Comparison of ENCODE assay signal across 16 cellular contexts in the genomic region with DNA sequence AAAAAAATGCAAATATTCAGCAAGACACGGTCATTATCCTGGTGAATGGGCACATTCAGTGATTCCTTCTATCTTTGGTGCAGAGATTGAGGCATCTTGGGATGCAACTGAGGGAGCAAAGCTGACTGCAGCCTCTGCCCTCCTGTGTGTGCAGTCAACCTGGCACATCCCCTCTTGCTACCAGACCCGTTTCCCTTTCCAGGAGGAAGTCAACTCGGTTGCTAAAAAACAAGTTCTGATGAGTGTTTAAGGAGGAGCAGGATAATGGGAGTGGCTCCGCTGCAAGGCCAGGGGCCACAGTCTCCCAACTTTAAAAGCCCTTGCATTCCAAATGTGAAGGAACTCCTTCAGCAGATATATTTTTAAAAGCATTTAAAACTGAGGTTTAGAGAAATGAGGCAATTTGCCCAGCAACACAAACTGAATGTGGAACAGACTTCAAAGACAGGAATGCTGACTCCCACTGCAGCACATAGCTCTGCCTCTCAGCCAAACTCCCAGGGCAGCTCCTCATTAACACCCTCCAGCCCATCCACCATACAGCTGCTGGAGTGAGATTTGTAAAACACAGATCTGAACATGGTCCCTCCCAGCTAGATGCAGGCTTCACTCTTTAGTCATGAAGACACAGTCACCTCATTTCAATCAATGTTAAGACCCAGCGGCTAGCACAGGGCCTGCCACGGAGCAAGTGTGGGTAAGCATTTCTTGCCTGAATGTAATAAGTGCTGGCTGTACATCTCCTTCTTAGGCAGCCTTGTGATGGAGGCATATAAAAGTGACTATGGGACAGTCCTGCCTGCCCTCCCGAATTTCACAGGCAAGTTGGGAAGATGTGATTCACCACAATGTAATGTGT. TPM values are rescaled to one million over a fixed set of nuclear protein-coding genes. Genes with fewer than 3 reads are reported as not detected.
DNase-seq lines count a peak whose midpoint lies in the region; TF ChIP-seq lines count a peak whose summit lies in the region.
"Had no signal": no experiment of that assay in that cellular context is flagged by ENCODE, and none has a peak within 500 bp of the region (broad histone marks: within the 10 kb centered on the region; RNA-seq: fewer than 3 reads in every experiment).

No MANE protein-coding gene starts in this region.

- peak overlapping the region; percentile 12 for H3K9ac ChIP-seq in mesenchymal stem cell (ENCODE audit: low read length)
- H3K9ac ChIP-seq: neural progenitor cell had no signal

- H3K23ac ChIP-seq in mesenchymal stem cell (ENCODE audit: low read length in 2 of 2) = no peak overlapping the region

- peak overlapping the region; percentile 52 for H2BK15ac ChIP-seq in mesenchymal stem cell (ENCODE audit: low read depth, poor library complexity, severe bottlenecking)

- peak overlapping the region; percentile 50 for H4K91ac ChIP-seq in mesenchymal stem cell (ENCODE audit: low read length)

- in situ Hi-C loops in transverse colon (cut with MboI; ENCODE audit: low pct_ligation_motif_present in 1 of 4, low pct_unique_long_range_greater_than_20kb in 1 of 4, low sequenced_read_pairs in 3 of 4) (no loop called here), GM13976 (cut with MboI; ENCODE audit: low sequenced_read_pairs, unreplicated experiment) (no loop called here)

- DNase-seq in right atrium auricular region (ENCODE audit: low spot score) (no peak), left ventricle myocardium inferior (no peak), epithelial cell of prostate (ENCODE audit: low read depth, low spot score) (no peak), mesenchymal stem cell (peak; percentile 24), vagina (ENCODE audit: extremely low spot score in 2 of 2) (no peak), tibial artery (no peak), transverse colon (no peak), GM13976 (ENCODE audit: low spot score) (no peak)
- DNase-seq: activated naive CD4-positive, alpha-beta T cell treated with anti-CD3 and anti-CD28 coated beads, Interleukin-2, amount 50 U/mL, for 16 hours; colonic mucosa; DMS79; NCI-H187; spleen had no signal

- peak overlapping the region; percentile 1 to 91 for H3K18ac ChIP-seq in mesenchymal stem cell (ENCODE audit: low read depth in 1 of 2, low read length in 2 of 2)

- no peak for TF ChIP-seq EP300 in transverse colon (IDR thresholded peaks at IDR 0.05; ENCODE audit: low read depth)

- H2BK12ac ChIP-seq in mesenchymal stem cell (ENCODE audit: low read length in 2 of 2) = peak overlapping the region in 1 of 2 experiments; percentile 23

- no peak for TF ChIP-seq CTCF in right atrium auricular region (IDR thresholded peaks at IDR 0.05)
- TF ChIP-seq CTCF in left ventricle myocardium inferior (IDR thresholded peaks at IDR 0.05; ENCODE audit: borderline replicate concordance) = no peak
- TF ChIP-seq CTCF in vagina (IDR thresholded peaks at IDR 0.05) = no peak
- no peak for TF ChIP-seq CTCF in tibial artery (IDR thresholded peaks at IDR 0.05)
- no peak for TF ChIP-seq CTCF in transverse colon (IDR thresholded peaks at IDR 0.05)
- no peak for TF ChIP-seq CTCF in GM13976 (IDR thresholded peaks at IDR 0.05; ENCODE audit: borderline replicate concordance, control extremely low read depth, extremely low read depth, insufficient read depth, missing control alignments)

- H2BK120ac ChIP-seq in mesenchymal stem cell (ENCODE audit: low read depth, low read length) = no peak overlapping the region

- intact Hi-C loops in left ventricle myocardium inferior (cut with micrococcal nuclease) (no loop called here), vagina (cut with DNase I) (no loop called here), tibial artery (cut with DNase I; ENCODE audit: low total_unique reads) (no loop called here), transverse colon (cut with DNase I; ENCODE audit: low total_unique reads) (no loop called here)

- peaks cover 0 to 18% of the 10 kb centered on the region in 2 donors for H3K4me1 ChIP-seq in right atrium auricular region
- H3K4me1 ChIP-seq in left ventricle myocardium inferior = no peaks in the 10 kb centered on the region
- H3K4me1 ChIP-seq in mesenchymal stem cell (ENCODE audit: control insufficient read depth, insufficient read depth, low read depth, low read length) = peaks cover 5% of the 10 kb centered on the region
- H3K4me1 ChIP-seq in vagina = peaks cover 31% of the 10 kb centered on the region
- H3K4me1 ChIP-seq in tibial artery = peaks cover 0 to 14% (median 4%) of the 10 kb centered on the region in 4 donors
- H3K4me1 ChIP-seq in transverse colon = peaks cover 0 to 5% (median 0%) of the 10 kb centered on the region in 4 donors
- H3K4me1 ChIP-seq: colonic mucosa, spleen had no signal

- no peak overlapping the region for H3K4me2 ChIP-seq in mesenchymal stem cell (ENCODE audit: low read length, poor library complexity, severe bottlenecking)
- H3K4me2 ChIP-seq: neural progenitor cell had no signal

- no peak overlapping the region for H2BK5ac ChIP-seq in mesenchymal stem cell (ENCODE audit: low read depth, low read length, poor library complexity, severe bottlenecking)

- H2AFZ ChIP-seq in mesenchymal stem cell (ENCODE audit: low read depth, low read length) = no peak overlapping the region
- H2AFZ ChIP-seq: neural progenitor cell had no signal

- peak overlapping the region; percentile 54 for H4K8ac ChIP-seq in mesenchymal stem cell (ENCODE audit: low read length)

- H2AK5ac ChIP-seq in mesenchymal stem cell (ENCODE audit: low read length, severe bottlenecking) = peak overlapping the region; percentile 47

- 75% methylated on average over 4 of the region's 7 CpGs for WGBS in mesenchymal stem cell
- WGBS in transverse colon (ENCODE audit: low coverage in 1 of 2), 2 donors = 57 to 63% methylated on average over 1 to 7 of the region's 7 CpGs

- H3K79me1 ChIP-seq in mesenchymal stem cell (replicated peaks; ENCODE audit: low read length, poor library complexity, severe bottlenecking) = no peaks in the 10 kb centered on the region

- no peak overlapping the region for H3K14ac ChIP-seq in mesenchymal stem cell (ENCODE audit: low read length in 2 of 2)

- H3K27me3 ChIP-seq in right atrium auricular region (no peaks in the 10 kb centered on the region), left ventricle myocardium inferior (ENCODE audit: low read depth) (no peaks in the 10 kb centered on the region), mesenchymal stem cell (ENCODE audit: control insufficient read depth in 1 of 2, insufficient read depth in 1 of 2, low read length in 2 of 2) (no peaks in the 10 kb centered on the region), vagina (no peaks in the 10 kb centered on the region), tibial artery (no peaks in the 10 kb centered on the region), transverse colon (no peaks in the 10 kb centered on the region)
- H3K27me3 ChIP-seq: colonic mucosa, neural progenitor cell had no signal

- TF ChIP-seq POLR2A in vagina (IDR thresholded peaks at IDR 0.05) (no peak), transverse colon (IDR thresholded peaks at IDR 0.05) (no peak)

- H3K4me3 ChIP-seq in right atrium auricular region = no peak overlapping the region
- H3K4me3 ChIP-seq in left ventricle myocardium inferior = no peak overlapping the region
- peak overlapping the region in 1 of 2 experiments; percentile 9 for H3K4me3 ChIP-seq in mesenchymal stem cell (ENCODE audit: insufficient read depth in 1 of 2, low read depth in 1 of 2, low read length in 2 of 2)
- no peak overlapping the region for H3K4me3 ChIP-seq in vagina
- no peak overlapping the region for H3K4me3 ChIP-seq in tibial artery
- H3K4me3 ChIP-seq in transverse colon = no peak overlapping the region
- H3K4me3 ChIP-seq: colonic mucosa, GM12878, neural progenitor cell, spleen, thoracic aorta had no signal

- no peak overlapping the region for H3K4ac ChIP-seq in mesenchymal stem cell (ENCODE audit: low read depth in 1 of 2, low read length in 2 of 2)

- H3K9me3 ChIP-seq in right atrium auricular region (no peaks in the 10 kb centered on the region), left ventricle myocardium inferior (replicated peaks) (no peaks in the 10 kb centered on the region), mesenchymal stem cell (ENCODE audit: control insufficient read depth, low read length) (no peaks in the 10 kb centered on the region), vagina (no peaks in the 10 kb centered on the region), tibial artery (no peaks in the 10 kb centered on the region), transverse colon (no peaks in the 10 kb centered on the region)
- H3K9me3 ChIP-seq: colonic mucosa, spleen, thoracic aorta had no signal

- peak overlapping the region; percentile 5 to 55 for H3K27ac ChIP-seq in right atrium auricular region
- H3K27ac ChIP-seq in left ventricle myocardium inferior (replicated peaks) = no peak overlapping the region
- H3K27ac ChIP-seq in epithelial cell of prostate = peak overlapping the region; percentile 92
- peak overlapping the region; percentile 26 for H3K27ac ChIP-seq in mesenchymal stem cell (ENCODE audit: low read length, poor library complexity, severe bottlenecking)
- peak overlapping the region; percentile 20 for H3K27ac ChIP-seq in vagina
- H3K27ac ChIP-seq in tibial artery = no peak overlapping the region
- no peak overlapping the region for H3K27ac ChIP-seq in transverse colon
- H3K27ac ChIP-seq: colonic mucosa, neural progenitor cell, spleen, thoracic aorta had no signal

- H3K36me3 ChIP-seq in right atrium auricular region = no peaks in the 10 kb centered on the region
- no peaks in the 10 kb centered on the region for H3K36me3 ChIP-seq in left ventricle myocardium inferior
- H3K36me3 ChIP-seq in mesenchymal stem cell (ENCODE audit: control insufficient read depth in 1 of 2, insufficient read depth in 2 of 2, low read depth in 1 of 2, low read length in 2 of 2) = no peaks in the 10 kb centered on the region
- no peaks in the 10 kb centered on the region for H3K36me3 ChIP-seq in vagina
- H3K36me3 ChIP-seq in tibial artery = no peaks in the 10 kb centered on the region
- H3K36me3 ChIP-seq in transverse colon = no peaks in the 10 kb centered on the region
- H3K36me3 ChIP-seq: colonic mucosa, neural progenitor cell, spleen, thoracic aorta had no signal

RNA-seq across cellular contexts. Expression of a gene that starts 54.3 kb away (rescaled TPM):
- 10 to 100 TPM; 30.2 to 41.7 TPM for total RNA-seq in right atrium auricular region
- 15.8 TPM for total RNA-seq in left ventricle myocardium inferior
- polyA plus RNA-seq in mesenchymal stem cell (2013, experiment 1 of 2) = 0.47 TPM
- 0.74 TPM for polyA plus RNA-seq in mesenchymal stem cell (2013, experiment 2 of 2)
- 19.2 TPM for total RNA-seq in vagina
- total RNA-seq in transverse colon = 1 to 10 TPM in 1 of 4 donors, under 1 TPM in 1, not detected in 2; 0.96 to 1.1 TPM
- total RNA-seq: spleen, thoracic aorta had no signal

Comparison
In these comparisons a context has a peak if more than half of its experiments do, and no peak if none do; other contexts are left out.
1. H3K27ac ChIP-seq: peak in right atrium auricular region (2 of 2), epithelial cell of prostate (single experiment), mesenchymal stem cell (single experiment) and vagina (single experiment); none in left ventricle myocardium inferior (single experiment), tibial artery (0 of 2) and transverse colon (0 of 4).